Comparison of ENCODE assay signal across 21 cellular contexts in the genomic region with DNA sequence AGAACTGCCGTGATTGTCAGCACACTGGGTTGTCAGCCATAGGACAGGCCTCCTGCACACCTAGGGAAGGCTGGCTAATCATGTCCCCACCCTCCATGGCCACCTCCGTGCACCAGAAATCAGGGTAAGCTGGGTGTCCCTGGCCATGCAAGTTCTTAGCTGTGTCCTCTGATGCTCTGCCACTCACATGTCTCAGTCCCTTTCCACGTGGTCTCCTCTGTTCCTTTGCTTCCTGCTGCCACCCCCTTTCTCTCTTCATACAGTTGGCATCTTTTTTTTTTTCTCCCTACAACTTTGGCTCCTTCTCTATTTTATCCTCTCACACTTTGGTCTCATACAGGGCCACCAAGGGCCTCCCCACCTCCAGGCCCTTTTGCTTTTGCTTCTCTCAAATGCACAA.
"Had no signal": no experiment of that assay in that cellular context is flagged by ENCODE, and none has a peak within 500 bp of the region (broad histone marks: within the 10 kb centered on the region; RNA-seq: fewer than 3 reads in every experiment).

No MANE protein-coding gene starts in this region.

- DNase-seq: Kasumi-1, KG1, MM.1S, NCI-H1092 treated with DMSO at 0.1 percent for 48 hours, NCI-H1436, NCI-H187, NCI-H2029, NCI-H2081 treated with DMSO at 0.1 percent for 48 hours, NCI-H2171, NCI-H226, NCI-H446, NCI-H510A, NCI-H524 treated with DMSO at 0.1 percent for 48 hours, NCI-H69, NCI-H774, PC-3, SHP77 had no signal

- ATAC-seq: Panc1, PC-3, SK-N-SH treated with all-trans-retinoic acid at 6 μM for 48 hours had no signal

- H3K27ac ChIP-seq: HL-60, RWPE1 had no signal
